8 cellular contexts compared by ENCODE assay signal in the genomic region with DNA sequence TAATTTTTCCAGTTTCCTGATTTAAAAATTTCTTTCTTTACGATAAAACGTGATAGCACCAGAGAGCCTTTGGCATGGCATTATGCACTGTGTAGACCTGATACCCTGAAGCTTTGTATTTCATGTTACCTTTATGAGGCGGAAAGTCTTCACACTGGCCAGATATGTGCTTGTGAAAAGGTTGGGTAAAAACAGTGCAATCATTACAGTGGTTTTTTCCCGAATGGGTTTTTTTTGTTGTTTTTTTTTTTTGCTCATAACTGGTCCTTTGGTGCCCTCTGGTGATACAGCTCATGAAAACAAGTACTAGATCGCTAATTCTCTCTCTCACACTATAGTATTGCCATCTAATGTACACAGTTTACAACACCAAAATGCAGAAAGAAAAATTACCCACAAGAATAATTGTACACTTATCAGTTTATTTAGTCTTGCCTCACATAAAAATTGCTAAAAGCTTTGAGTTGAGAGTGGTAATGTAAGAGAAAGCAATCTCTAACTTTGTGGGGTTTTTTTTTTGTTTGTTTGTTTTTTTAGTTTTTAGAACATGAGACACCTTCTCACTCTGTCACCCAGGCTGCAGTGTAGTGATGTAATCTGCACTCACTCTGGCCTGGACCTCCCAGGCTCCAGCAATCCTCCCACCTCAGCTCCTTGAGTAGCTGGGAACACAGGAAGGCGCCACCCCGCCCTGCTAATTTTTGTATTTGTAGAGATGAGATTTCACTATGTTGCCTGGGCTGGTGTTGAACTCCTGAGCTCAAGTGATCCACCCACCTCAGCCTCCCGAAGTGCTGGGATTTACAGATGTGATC. TPM values are rescaled to one million over a fixed set of nuclear protein-coding genes. Genes with fewer than 3 reads are reported as not detected.
A peak's percentile ranks its signal among the peaks of the same experiment; 100 is the strongest.
DNase-seq lines count a peak whose midpoint lies in the region; ATAC-seq and TF ChIP-seq lines count a peak whose summit lies in the region.

No MANE protein-coding gene starts in this region.

- H3K4me1 Mint-ChIP-seq in natural killer cell, result peaks cover 5 to 11% of the 10 kb centered on the region in 2 donors
- peaks cover 4% of the 10 kb centered on the region for H3K4me1 Mint-ChIP-seq in activated T-cell treated with anti-CD3 and anti-CD28 coated beads, Interleukin-2, amount 50 U/mL, for 4 hours (ENCODE audit: low read depth)

- no peak overlapping the region for H3K4me3 ChIP-seq in AG10803 (ENCODE audit: low read length)

- no peak for TF ChIP-seq POLR2A in erythroblast (IDR thresholded peaks at IDR 0.05; ENCODE audit: low read length)

- intact Hi-C loops in natural killer cell (cut with micrococcal nuclease), result loop anchor here (2.0 to 5.0 kb wide), 2 partner anchors 394 to 1976 kb away; no protein-coding TSS in a partner anchor

- peak; percentile 82 for ATAC-seq in GM18502 (IDR thresholded peaks at IDR 0.05; ENCODE audit: poor library complexity, unreplicated experiment)
- ATAC-seq in HG03139 (IDR thresholded peaks at IDR 0.05; ENCODE audit: unreplicated experiment), result peak; percentile 62
- peak; percentile 53 to 72 (median 57) for ATAC-seq in natural killer cell
- no peak for ATAC-seq in activated T-cell treated with anti-CD3 and anti-CD28 coated beads, Interleukin-2, amount 50 U/mL, for 4 hours
- no peak for ATAC-seq in HG02678 (IDR thresholded peaks at IDR 0.05; ENCODE audit: unreplicated experiment)

- peaks cover 7% of the 10 kb centered on the region for H3K36me3 Mint-ChIP-seq in natural killer cell
- H3K36me3 Mint-ChIP-seq in activated T-cell treated with anti-CD3 and anti-CD28 coated beads, Interleukin-2, amount 50 U/mL, for 4 hours (ENCODE audit: insufficient read depth), result peaks cover 4% of the 10 kb centered on the region

- TF ChIP-seq CTCF in AG10803 (conservative IDR thresholded peaks at IDR 0.05; ENCODE audit: low read length) (peak; percentile 72), natural killer cell (IDR thresholded peaks at IDR 0.05) (peak; percentile 66)

- peaks cover 3 to 5% of the 10 kb centered on the region in 2 donors for H3K9me3 Mint-ChIP-seq in natural killer cell
- H3K9me3 Mint-ChIP-seq in activated T-cell treated with anti-CD3 and anti-CD28 coated beads, Interleukin-2, amount 50 U/mL, for 4 hours, result peaks cover 12% of the 10 kb centered on the region

- no peak overlapping the region for H3K27ac Mint-ChIP-seq in natural killer cell

- H3K27me3 Mint-ChIP-seq in natural killer cell (ENCODE audit: low read depth in 2 of 2), result no peaks in the 10 kb centered on the region
- H3K27me3 Mint-ChIP-seq in activated T-cell treated with anti-CD3 and anti-CD28 coated beads, Interleukin-2, amount 50 U/mL, for 4 hours (ENCODE audit: low read depth), result no peaks in the 10 kb centered on the region

- DNase-seq in AG10803 (ENCODE audit: low read depth) (peak; percentile 50), RPMI8226 (peak; percentile 27), erythroblast (lab: John Stamatoyannopoulos, UW) (peak; percentile 39 to 66), natural killer cell (no peak)
- DNase-seq in activated T-cell treated with anti-CD3 and anti-CD28 coated beads, Interleukin-2, amount 50 U/mL, for 4 hours, result no peak

- H3K4me3 Mint-ChIP-seq in natural killer cell, result no peak overlapping the region
- no peak overlapping the region for H3K4me3 Mint-ChIP-seq in activated T-cell treated with anti-CD3 and anti-CD28 coated beads, Interleukin-2, amount 50 U/mL, for 4 hours

RNA-seq across cellular contexts. Expression of gene SPCS3, which starts 21.3 kb away (rescaled TPM):
- total RNA-seq in natural killer cell, result 100 to 1,000 TPM; 157 to 204 (median 171) TPM
- total RNA-seq in activated T-cell treated with anti-CD3 and anti-CD28 coated beads, Interleukin-2, amount 50 U/mL, for 4 hours, result 100 to 1,000 TPM; 227 to 236 (median 231) TPM

Comparison
In these comparisons a context has a peak if more than half of its experiments do, and no peak if none do; other contexts are left out.
1. DNase-seq: peak in AG10803 (single experiment), RPMI8226 (single experiment) and erythroblast (2 of 2); none in natural killer cell (single experiment) and activated T-cell treated with anti-CD3 and anti-CD28 coated beads, Interleukin-2, amount 50 U/mL, for 4 hours (single experiment).
2. ATAC-seq: peak in GM18502 (single experiment), HG03139 (single experiment) and natural killer cell (3 of 3); none in activated T-cell treated with anti-CD3 and anti-CD28 coated beads, Interleukin-2, amount 50 U/mL, for 4 hours (0 of 2) and HG02678 (single experiment).